Comparison of ENCODE assay signal across 12 cellular contexts in genomic region chr21:31182231-31183129, GRCh38.
DNase-seq lines count a peak whose midpoint lies in the region; ATAC-seq lines count a peak whose summit lies in the region.
"Had no signal": no experiment of that assay in that cellular context is flagged by ENCODE, and none has a peak within 500 bp of the region (broad histone marks: within the 10 kb centered on the region; RNA-seq: fewer than 3 reads in every experiment).

No MANE protein-coding gene starts in this region.

- H3K27ac ChIP-seq in CD8-positive, alpha-beta memory T cell (ENCODE audit: low read depth, low read length), result no peak overlapping the region
- H3K27ac ChIP-seq: sigmoid colon had no signal

- no peaks in the 10 kb centered on the region for H3K36me3 ChIP-seq in CD8-positive, alpha-beta memory T cell (ENCODE audit: insufficient read depth, low read length)
- H3K36me3 ChIP-seq: sigmoid colon had no signal

- H3K4me3 Mint-ChIP-seq in CD8-positive, alpha-beta memory T cell, result peak overlapping the region; percentile 75 to 90 (median 77)
- peak overlapping the region; percentile 95 for H3K4me3 Mint-ChIP-seq in activated naive CD8-positive, alpha-beta T cell
- H3K4me3 Mint-ChIP-seq: activated B cell treated with CpG ODN at 0.5 μM for 24 hours had no signal

- peaks cover 0 to 6% (median 0%) of the 10 kb centered on the region in 3 donors for H3K36me3 Mint-ChIP-seq in CD8-positive, alpha-beta memory T cell
- peaks cover 25% of the 10 kb centered on the region for H3K36me3 Mint-ChIP-seq in activated naive CD8-positive, alpha-beta T cell

- H3K4me3 ChIP-seq in CD8-positive, alpha-beta memory T cell (ENCODE audit: low read length), result peak overlapping the region; percentile 66
- H3K4me3 ChIP-seq: sigmoid colon had no signal

- peaks cover 72% of the 10 kb centered on the region for H3K4me1 ChIP-seq in CD8-positive, alpha-beta memory T cell (ENCODE audit: insufficient read depth, low read length)
- H3K4me1 ChIP-seq: sigmoid colon had no signal

- no peaks in the 10 kb centered on the region for H3K9me3 ChIP-seq in CD8-positive, alpha-beta memory T cell (ENCODE audit: low read length)
- H3K9me3 ChIP-seq: sigmoid colon had no signal

- peaks cover 50 to 70% (median 65%) of the 10 kb centered on the region in 3 donors for H3K4me1 Mint-ChIP-seq in CD8-positive, alpha-beta memory T cell
- peaks cover 77% of the 10 kb centered on the region for H3K4me1 Mint-ChIP-seq in activated naive CD8-positive, alpha-beta T cell (ENCODE audit: low read depth)
- H3K4me1 Mint-ChIP-seq: activated B cell treated with CpG ODN at 0.5 μM for 24 hours had no signal

- H3K27me3 ChIP-seq in CD8-positive, alpha-beta memory T cell (ENCODE audit: insufficient read depth, low read length, poor library complexity, severe bottlenecking), result no peaks in the 10 kb centered on the region

- POLR2A ChIA-PET in CD8-positive, alpha-beta memory T cell (lab: Charles Lee), result no interaction called here

- no peaks in the 10 kb centered on the region for H3K9me3 Mint-ChIP-seq in CD8-positive, alpha-beta memory T cell
- no peaks in the 10 kb centered on the region for H3K9me3 Mint-ChIP-seq in activated naive CD8-positive, alpha-beta T cell (ENCODE audit: low read depth)
- H3K9me3 Mint-ChIP-seq: activated B cell treated with CpG ODN at 0.5 μM for 24 hours had no signal

- H3K27me3 Mint-ChIP-seq in CD8-positive, alpha-beta memory T cell, result peaks cover 0 to 8% of the 10 kb centered on the region in 2 donors
- no peaks in the 10 kb centered on the region for H3K27me3 Mint-ChIP-seq in activated naive CD8-positive, alpha-beta T cell
- H3K27me3 Mint-ChIP-seq: activated B cell treated with CpG ODN at 0.5 μM for 24 hours had no signal

- CTCF ChIA-PET in CD8-positive, alpha-beta memory T cell (lab: Charles Lee), result interaction anchor here (0.6 to 4.4 kb wide), 8 partner anchors 13 to 420 kb away, joined by 3 to 47 read pairs (median 4); no protein-coding TSS in a partner anchor

- peak; percentile 9 to 75 (median 35) for DNase-seq in CD8-positive, alpha-beta memory T cell
- DNase-seq in activated CD4-positive, alpha-beta T cell treated with anti-CD3 and anti-CD28 coated beads, Interleukin-2, amount 50 U/mL, for 4 hours, result peak; percentile 61 to 65
- peak; percentile 38 to 47 for DNase-seq in stimulated activated CD4-positive, alpha-beta T cell treated with anti-CD3 and anti-CD28 coated beads, Interleukin-2, amount 100 ng/mL, for 48 hours
- no peak for DNase-seq in NCI-H1417 treated with DMSO at 0.1 percent for 48 hours (lab: John Stamatoyannopoulos, UW)
- DNase-seq: activated B cell treated with CpG ODN at 0.5 μM for 24 hours, cortex of kidney, NCI-H1436 treated with DMSO at 0.1 percent for 48 hours, sigmoid colon had no signal

- no peak for ATAC-seq in HG02973 (IDR thresholded peaks at IDR 0.05; ENCODE audit: unreplicated experiment)
- no peak for ATAC-seq in GM18517 (IDR thresholded peaks at IDR 0.05; ENCODE audit: unreplicated experiment)
- no peak for ATAC-seq in HG02885 (IDR thresholded peaks at IDR 0.05; ENCODE audit: poor library complexity, unreplicated experiment)

- peak overlapping the region; percentile 82 to 96 (median 90) for H3K27ac Mint-ChIP-seq in CD8-positive, alpha-beta memory T cell
- peak overlapping the region; percentile 99 for H3K27ac Mint-ChIP-seq in activated naive CD8-positive, alpha-beta T cell
- H3K27ac Mint-ChIP-seq: activated B cell treated with CpG ODN at 0.5 μM for 24 hours had no signal
